1 cellular context compared by ENCODE assay signal in genomic region chr17:75456417-75457046, GRCh38.
TF ChIP-seq lines count a peak whose summit lies in the region.

TMEM94 (plus strand) TSS chr17:75456635; CDS start chr17:75471906, 15,271 bp downstream.

TF ChIP-seq in K562, 482 proteins besides CTCF, POLR2A, EP300 and RAD21 (continued from another document and continues in another):
- no peak for TF ChIP-seq THAP12 (CRISPR knock-in tag; IDR thresholded peaks at IDR 0.05)
- peak; percentile 97 for TF ChIP-seq NFRKB (IDR thresholded peaks at IDR 0.05; ENCODE audit: low read depth)
- 0 out of 2 replicates have a peak, but pooled peaks have one; percentile 22 for TF ChIP-seq ZNF830 (CRISPR knock-in tag; IDR thresholded peaks at IDR 0.05)
- TF ChIP-seq DLX4 (CRISPR knock-in tag; IDR thresholded peaks at IDR 0.05) = no peak
- TF ChIP-seq SLC30A9 (CRISPR knock-in tag; IDR thresholded peaks at IDR 0.05) = no peak
- no peak for TF ChIP-seq ZNF592 (IDR thresholded peaks at IDR 0.05)
- no peak for TF ChIP-seq MBD1 (CRISPR knock-in tag; IDR thresholded peaks at IDR 0.05)
- no peak for TF ChIP-seq NFXL1 (CRISPR knock-in tag; IDR thresholded peaks at IDR 0.05)
- no peak for TF ChIP-seq ZNF445 (CRISPR knock-in tag; IDR thresholded peaks at IDR 0.05; ENCODE audit: low read depth)
- TF ChIP-seq RUNX1 (IDR thresholded peaks at IDR 0.05; ENCODE audit: low read depth) = no peak
- no peak for TF ChIP-seq SFPQ (IDR thresholded peaks at IDR 0.05; ENCODE audit: low read depth, low read length)
- no peak for TF ChIP-seq OTX1 (CRISPR knock-in tag; IDR thresholded peaks at IDR 0.05)
- 0 out of 2 replicates have a peak, but pooled peaks have one; percentile 48 for TF ChIP-seq CREB3L1 (IDR thresholded peaks at IDR 0.05; ENCODE audit: borderline replicate concordance, low read depth)
- TF ChIP-seq SIX5 (IDR thresholded peaks at IDR 0.05; ENCODE audit: borderline replicate concordance in 1 of 2, insufficient read depth in 1 of 2, low read depth in 1 of 2, low read length in 2 of 2) = peak; percentile 83 to 84
- peak; percentile 98 for TF ChIP-seq FOS (IDR thresholded peaks at IDR 0.05; ENCODE audit: extremely low read depth, insufficient read length)
- no peak for TF ChIP-seq ZNF518B (CRISPR knock-in tag; IDR thresholded peaks at IDR 0.05)
- no peak for TF ChIP-seq SMARCC2 (IDR thresholded peaks at IDR 0.05; ENCODE audit: low read depth)
- TF ChIP-seq SP1 (CRISPR knock-in tag; IDR thresholded peaks at IDR 0.05) = peak; percentile 93
- no peak for TF ChIP-seq E2F5 (CRISPR knock-in tag; IDR thresholded peaks at IDR 0.05)
- no peak for TF ChIP-seq ATF4 (CRISPR knock-in tag; IDR thresholded peaks at IDR 0.05)
- peak; percentile 78 for TF ChIP-seq ATF7 (IDR thresholded peaks at IDR 0.05)
- TF ChIP-seq SRSF7 (optimal IDR thresholded peaks at IDR 0.05; ENCODE audit: low read depth, low read length) = no peak
- no peak for TF ChIP-seq SRSF9 (IDR thresholded peaks at IDR 0.05; ENCODE audit: borderline replicate concordance, low read depth, low read length)
- no peak for TF ChIP-seq BHLHE40 (IDR thresholded peaks at IDR 0.05; ENCODE audit: low read length)
- TF ChIP-seq YY1 (IDR thresholded peaks at IDR 0.05; ENCODE audit: borderline replicate concordance in 1 of 3, control insufficient read depth in 1 of 3, extremely low read depth in 1 of 3, insufficient read depth in 3 of 3, insufficient read length in 1 of 3, insufficient replicate concordance in 2 of 3, low read depth in 1 of 3, low read length in 2 of 3) = peak; percentile 96 to 99 (median 99)
- no peak for TF ChIP-seq BRD4 (IDR thresholded peaks at IDR 0.05)
- no peak for TF ChIP-seq ZNF23 (CRISPR knock-in tag; IDR thresholded peaks at IDR 0.05)
- TF ChIP-seq NFATC3 (IDR thresholded peaks at IDR 0.05) = no peak
- peak; percentile 81 for TF ChIP-seq MEIS2 (IDR thresholded peaks at IDR 0.05; ENCODE audit: partially characterized antibody)
- TF ChIP-seq MAFF (IDR thresholded peaks at IDR 0.05; ENCODE audit: low read length) = no peak
- TF ChIP-seq GTF2E2 (tag; IDR thresholded peaks at IDR 0.05) = peak; percentile 2; the same call in 1 of the 2 replicates
- no peak for TF ChIP-seq TCF7 (IDR thresholded peaks at IDR 0.05; ENCODE audit: borderline replicate concordance)
- no peak for TF ChIP-seq XRCC5 (IDR thresholded peaks at IDR 0.05; ENCODE audit: low read depth, low read length)
- peak; percentile 70 for TF ChIP-seq DMBX1 (CRISPR knock-in tag; IDR thresholded peaks at IDR 0.05; ENCODE audit: borderline replicate concordance)
- no peak for TF ChIP-seq ZNF79 (CRISPR knock-in tag; IDR thresholded peaks at IDR 0.05; ENCODE audit: low read depth)
- TF ChIP-seq ZNF436 (CRISPR knock-in tag; IDR thresholded peaks at IDR 0.05) = no peak
- peak; percentile 89 for TF ChIP-seq CHD2 (IDR thresholded peaks at IDR 0.05; ENCODE audit: low read depth, low read length)
- peak; percentile 87; the same call in 1 of the 2 replicates for TF ChIP-seq GATAD2B (IDR thresholded peaks at IDR 0.05; ENCODE audit: borderline replicate concordance)
- no peak for TF ChIP-seq CREBBP (IDR thresholded peaks at IDR 0.05; ENCODE audit: low read depth, low read length)
- no peak for TF ChIP-seq NCOA2 (IDR thresholded peaks at IDR 0.05; ENCODE audit: partially characterized antibody in 2 of 2)
- peak; percentile 43; the same call in 1 of the 2 replicates for TF ChIP-seq GTF2A2 (tag; IDR thresholded peaks at IDR 0.05)
- TF ChIP-seq DNMT1 (IDR thresholded peaks at IDR 0.05) = no peak
- TF ChIP-seq ZNF143 (CRISPR knock-in tag; IDR thresholded peaks at IDR 0.05) = no peak
- no peak for TF ChIP-seq HEY1 (CRISPR knock-in tag; IDR thresholded peaks at IDR 0.05; ENCODE audit: borderline replicate concordance)
